ENCODE assay signal across 1 cellular context in genomic region chr3:79016587-79017380, GRCh38.
TF ChIP-seq lines count a peak whose summit lies in the region.

No MANE protein-coding gene starts in this region.

TF ChIP-seq in SK-N-SH treated with all-trans-retinoic acid at 6 μM for 48 hours, 23 proteins besides CTCF, POLR2A, EP300 and RAD21 (continued from another document):
- no peak for TF ChIP-seq ZFP3 (CRISPR knock-in tag; IDR thresholded peaks at IDR 0.05)
- TF ChIP-seq RARB (CRISPR knock-in tag; IDR thresholded peaks at IDR 0.05): no peak
- no peak for TF ChIP-seq TOX (CRISPR knock-in tag; IDR thresholded peaks at IDR 0.05; ENCODE audit: borderline replicate concordance)
- no peak for TF ChIP-seq ARNTL (CRISPR knock-in tag; IDR thresholded peaks at IDR 0.05; ENCODE audit: borderline replicate concordance, low read depth)
- TF ChIP-seq CSDC2 (CRISPR knock-in tag; IDR thresholded peaks at IDR 0.05): no peak
- no peak for TF ChIP-seq ZNF70 (CRISPR knock-in tag; IDR thresholded peaks at IDR 0.05)
- no peak for TF ChIP-seq ZC3H10 (CRISPR knock-in tag; IDR thresholded peaks at IDR 0.05)
- TF ChIP-seq, protein P1, sequence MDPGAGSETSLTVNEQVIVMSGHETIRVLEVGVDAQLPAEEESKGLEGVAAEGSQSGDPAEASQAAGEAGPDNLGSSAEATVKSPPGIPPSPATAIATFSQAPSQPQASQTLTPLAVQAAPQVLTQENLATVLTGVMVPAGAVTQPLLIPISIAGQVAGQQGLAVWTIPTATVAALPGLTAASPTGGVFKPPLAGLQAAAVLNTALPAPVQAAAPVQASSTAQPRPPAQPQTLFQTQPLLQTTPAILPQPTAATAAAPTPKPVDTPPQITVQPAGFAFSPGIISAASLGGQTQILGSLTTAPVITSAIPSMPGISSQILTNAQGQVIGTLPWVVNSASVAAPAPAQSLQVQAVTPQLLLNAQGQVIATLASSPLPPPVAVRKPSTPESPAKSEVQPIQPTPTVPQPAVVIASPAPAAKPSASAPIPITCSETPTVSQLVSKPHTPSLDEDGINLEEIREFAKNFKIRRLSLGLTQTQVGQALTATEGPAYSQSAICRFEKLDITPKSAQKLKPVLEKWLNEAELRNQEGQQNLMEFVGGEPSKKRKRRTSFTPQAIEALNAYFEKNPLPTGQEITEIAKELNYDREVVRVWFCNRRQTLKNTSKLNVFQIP (CRISPR knock-in tag; IDR thresholded peaks at IDR 0.05; ENCODE audit: borderline replicate concordance, low read depth): no peak
- no peak for TF ChIP-seq CSRNP3 (CRISPR knock-in tag; IDR thresholded peaks at IDR 0.05)
